In genomic region chr5:71974165-71974564, GRCh38 we compare ENCODE assay signal across 15 cellular contexts.
DNase-seq lines count a peak whose midpoint lies in the region; ATAC-seq, FAIRE-seq and TF ChIP-seq lines count a peak whose summit lies in the region.
"Had no signal": no experiment of that assay in that cellular context is flagged by ENCODE, and none has a peak within 500 bp of the region (broad histone marks: within the 10 kb centered on the region; RNA-seq: fewer than 3 reads in every experiment).

No MANE protein-coding gene starts in this region.

- peak; percentile 73 to 88 for ATAC-seq in left cardiac atrium
- ATAC-seq in psoas muscle, result peak in 3 of 4 donors; percentile 53 to 88 (median 73)
- peak; percentile 82 for ATAC-seq in aorta (ENCODE audit: low FRiP score)

- H3K9ac ChIP-seq in mammary epithelial cell (ENCODE audit: insufficient read depth, low read length), result no peak overlapping the region
- H3K9ac ChIP-seq in neural progenitor cell, result no peak overlapping the region

- H3K36me3 ChIP-seq in breast epithelium (no peaks in the 10 kb centered on the region), mammary epithelial cell (ENCODE audit: insufficient read depth, low read length) (no peaks in the 10 kb centered on the region), psoas muscle (ENCODE audit: insufficient read depth in 1 of 2, low read depth in 1 of 2) (no peaks in the 10 kb centered on the region), aorta (ENCODE audit: control insufficient read depth in 1 of 2, insufficient read depth in 2 of 2, low read length in 1 of 2) (no peaks in the 10 kb centered on the region), neural progenitor cell (no peaks in the 10 kb centered on the region)
- H3K36me3 ChIP-seq: colonic mucosa had no signal

- TF ChIP-seq CTCF in breast epithelium (IDR thresholded peaks at IDR 0.05), result no peak
- no peak for TF ChIP-seq CTCF in mammary epithelial cell (conservative IDR thresholded peaks at IDR 0.05 in 1 of 2, IDR thresholded peaks at IDR 0.05 in 1 of 2; ENCODE audit: extremely low read depth in 1 of 2, insufficient read depth in 1 of 2, low read depth in 1 of 2, low read length in 2 of 2)
- no peak for TF ChIP-seq CTCF in psoas muscle (IDR thresholded peaks at IDR 0.05)
- TF ChIP-seq CTCF in neural progenitor cell (IDR thresholded peaks at IDR 0.05), result no peak

- no peaks in the 10 kb centered on the region for H4K20me1 ChIP-seq in mammary epithelial cell (ENCODE audit: insufficient read depth, low read length)
- no peaks in the 10 kb centered on the region for H4K20me1 ChIP-seq in neural progenitor cell (ENCODE audit: low read depth)

- no TSS peak for BruUV-seq in mammary epithelial cell (replicated peaks; lab: Mats Ljungman, UMichigan)

- H3K36me3 Mint-ChIP-seq in neural progenitor cell, result no peaks in the 10 kb centered on the region
- H3K36me3 Mint-ChIP-seq: memory B cell had no signal

- TF ChIP-seq POLR2A in breast epithelium (IDR thresholded peaks at IDR 0.05), result no peak

- peaks cover 14% of the 10 kb centered on the region for H3K4me1 Mint-ChIP-seq in neural progenitor cell
- H3K4me1 Mint-ChIP-seq: memory B cell had no signal

- H3K27me3 ChIP-seq in breast epithelium, result no peaks in the 10 kb centered on the region
- no peaks in the 10 kb centered on the region for H3K27me3 ChIP-seq in mammary epithelial cell (ENCODE audit: insufficient read depth, low read length)
- no peaks in the 10 kb centered on the region for H3K27me3 ChIP-seq in psoas muscle (ENCODE audit: insufficient read depth in 3 of 3, low read length in 2 of 3)
- no peaks in the 10 kb centered on the region for H3K27me3 ChIP-seq in aorta (ENCODE audit: control insufficient read depth in 1 of 2, insufficient read depth in 2 of 2, low read length in 1 of 2)
- no peaks in the 10 kb centered on the region for H3K27me3 ChIP-seq in neural progenitor cell
- H3K27me3 ChIP-seq: colonic mucosa had no signal

- peak in 1 of 2 donors; percentile 23 for DNase-seq in breast epithelium (ENCODE audit: low spot score in 2 of 2)
- DNase-seq in mammary epithelial cell, result no peak
- peak; percentile 26 for DNase-seq in left cardiac atrium
- DNase-seq in psoas muscle, result peak in 1 of 2 donors; percentile 21
- DNase-seq in aorta, result peak in 1 of 2 donors; percentile 54
- DNase-seq in NCI-H2196 treated with DMSO at 0.1 percent for 48 hours (lab: John Stamatoyannopoulos, UW; ENCODE audit: unreplicated experiment), result no peak
- DNase-seq in neural progenitor cell (ENCODE audit: low spot score), result no peak
- no peak for DNase-seq in GM19239 (ENCODE audit: insufficient read length, low spot score)
- DNase-seq: 8988T; activated naive CD4-positive, alpha-beta T cell treated with Interleukin-2 at 50 U/mL for 16 hours; colonic mucosa; IMR-90; NCI-H1048 had no signal

- in situ Hi-C loops in mammary epithelial cell (cut with MboI; ENCODE audit: low sequenced_read_pairs in 2 of 2), result no loop called here

- FAIRE-seq in GM19239 (lab: Jason Lieb, UNC), result no peak

- H3K27ac Mint-ChIP-seq in neural progenitor cell, result no peak overlapping the region
- H3K27ac Mint-ChIP-seq: memory B cell had no signal

- intact Hi-C loops in breast epithelium (cut with DNase I; ENCODE audit: low total_unique reads) (no loop called here), mammary epithelial cell (cut with micrococcal nuclease) (no loop called here), left cardiac atrium (cut with DNase I) (no loop called here), psoas muscle (cut with DNase I) (no loop called here), aorta (cut with DNase I) (no loop called here)

- H3K4me2 ChIP-seq in mammary epithelial cell (ENCODE audit: insufficient read depth, low read depth, low read length), result no peak overlapping the region
- no peak overlapping the region for H3K4me2 ChIP-seq in neural progenitor cell

- H2AFZ ChIP-seq in mammary epithelial cell (ENCODE audit: low read depth, low read length), result no peak overlapping the region
- H2AFZ ChIP-seq in neural progenitor cell (replicated peaks), result no peak overlapping the region

- peaks cover 2% of the 10 kb centered on the region for H3K27me3 Mint-ChIP-seq in neural progenitor cell (ENCODE audit: insufficient read depth, low read depth)

- no peaks in the 10 kb centered on the region for H3K9me3 ChIP-seq in breast epithelium
- no peaks in the 10 kb centered on the region for H3K9me3 ChIP-seq in mammary epithelial cell (replicated peaks; ENCODE audit: insufficient read depth, low read length)
- H3K9me3 ChIP-seq in psoas muscle, result no peaks in the 10 kb centered on the region
- H3K9me3 ChIP-seq in aorta (ENCODE audit: control insufficient read depth, low read length), result no peaks in the 10 kb centered on the region
- H3K9me3 ChIP-seq in neural progenitor cell (ENCODE audit: low read depth), result no peaks in the 10 kb centered on the region
- H3K9me3 ChIP-seq: colonic mucosa had no signal

- WGBS in mammary epithelial cell (ENCODE audit: low coverage, missing lambda C conversion rate), result 100% methylated on average over 1 of the region's 1 CpG
- 44 to 66% (median 50%) methylated on average over 1 of the region's 1 CpG for WGBS in psoas muscle, 3 donors
- WGBS in aorta, 2 donors, result 0 to 4% methylated on average over 1 of the region's 1 CpG

- dilution Hi-C loops in mammary epithelial cell (cut with HindIII; ENCODE audit: low sequenced_read_pairs), result loop anchor here (5.0 kb wide), 1 partner anchor 33 kb away; no protein-coding TSS in a partner anchor

- H3K79me2 ChIP-seq in mammary epithelial cell (ENCODE audit: insufficient read depth, low read length), result no peaks in the 10 kb centered on the region
- no peaks in the 10 kb centered on the region for H3K79me2 ChIP-seq in neural progenitor cell (ENCODE audit: low read depth)

- no peaks in the 10 kb centered on the region for H3F3A ChIP-seq in neural progenitor cell (ENCODE audit: low read depth)

- CTCF ChIA-PET in mammary epithelial cell (lab: Charles Lee; ENCODE audit: low non-redundant PET), result no interaction called here

- H3K4me1 ChIP-seq in breast epithelium (no peaks in the 10 kb centered on the region), mammary epithelial cell (ENCODE audit: insufficient read depth, low read length) (peaks cover 5% of the 10 kb centered on the region), psoas muscle (no peaks in the 10 kb centered on the region), aorta (ENCODE audit: control insufficient read depth in 1 of 2, insufficient read depth in 2 of 2, low read length in 2 of 2) (peaks cover 0 to 7% of the 10 kb centered on the region in 2 donors), neural progenitor cell (peaks cover 7% of the 10 kb centered on the region)
- H3K4me1 ChIP-seq: colonic mucosa had no signal

- H3K27ac ChIP-seq in breast epithelium, result peak overlapping the region; percentile 57 to 64
- no peak overlapping the region for H3K27ac ChIP-seq in mammary epithelial cell (ENCODE audit: insufficient read depth, low read depth, low read length)
- H3K27ac ChIP-seq in psoas muscle, result no peak overlapping the region
- H3K27ac ChIP-seq in aorta (ENCODE audit: low read depth in 1 of 2, low read length in 2 of 2), result peak overlapping the region; percentile 53 to 77
- H3K27ac ChIP-seq in neural progenitor cell, result no peak overlapping the region
- H3K27ac ChIP-seq: colonic mucosa, SK-N-MC had no signal

- H3K9me3 Mint-ChIP-seq in neural progenitor cell, result no peaks in the 10 kb centered on the region
- H3K9me3 Mint-ChIP-seq: memory B cell had no signal

- H3K4me3 ChIP-seq in breast epithelium (no peak overlapping the region), mammary epithelial cell (replicated peaks in 1 of 3; ENCODE audit: insufficient read depth in 1 of 3, low read depth in 2 of 3, low read length in 3 of 3) (no peak overlapping the region), psoas muscle (no peak overlapping the region), aorta (ENCODE audit: low read length in 2 of 2) (no peak overlapping the region), neural progenitor cell (no peak overlapping the region)
- H3K4me3 ChIP-seq: colonic mucosa, SK-N-MC had no signal

- H3K4me3 Mint-ChIP-seq in neural progenitor cell, result no peak overlapping the region
- H3K4me3 Mint-ChIP-seq: memory B cell had no signal

Comparison
In these comparisons a context has a peak if more than half of its experiments do, and no peak if none do; other contexts are left out.
1. H3K27ac ChIP-seq: peak in breast epithelium (2 of 2) and aorta (2 of 2); none in mammary epithelial cell (single experiment), psoas muscle (single experiment) and neural progenitor cell (single experiment).
2. Peak in every context shown above with its lines, with median percentiles within 50 percentile points of each other: ATAC-seq.